ENCODE assay signal across 8 cellular contexts in the genomic region with DNA sequence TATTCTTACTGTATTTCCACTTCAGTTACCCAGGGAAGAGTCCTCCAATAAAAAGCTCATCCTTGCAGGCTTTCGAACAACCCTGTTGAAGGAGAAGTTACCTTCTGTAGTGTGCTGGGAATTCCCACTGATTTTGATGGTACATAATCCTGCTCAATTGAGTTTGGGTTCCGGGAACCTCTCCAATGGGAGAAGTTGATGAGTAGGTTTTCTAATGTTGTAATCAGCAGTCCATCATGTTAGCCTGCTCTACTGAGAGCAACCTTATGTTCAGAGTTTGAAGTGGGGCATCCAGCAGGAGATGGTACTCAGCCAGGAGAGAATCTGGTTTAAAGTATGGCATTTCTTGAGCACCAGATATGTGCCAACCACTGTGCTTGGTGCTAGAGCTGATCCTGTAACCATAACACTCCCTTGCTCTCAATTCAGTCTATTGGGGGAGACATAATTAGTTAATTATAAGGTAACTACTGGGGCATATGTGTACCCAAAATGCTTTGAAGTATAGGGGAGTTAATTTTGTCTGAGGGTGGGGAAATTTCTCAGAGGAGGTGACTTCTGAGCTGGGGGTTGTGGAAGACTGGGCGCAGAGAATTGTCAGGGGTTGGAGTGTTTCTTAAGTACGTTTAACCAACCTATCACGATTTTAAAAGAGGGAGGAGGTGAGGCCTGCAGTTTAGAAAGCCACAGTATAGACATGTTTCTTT. TPM values are rescaled to one million over a fixed set of nuclear protein-coding genes. Genes with fewer than 3 reads are reported as not detected.
DNase-seq lines count a peak whose midpoint lies in the region; ATAC-seq and TF ChIP-seq lines count a peak whose summit lies in the region.

No MANE protein-coding gene starts in this region.

- H3K4me1 ChIP-seq in ACC112 (ENCODE audit: control insufficient read depth, insufficient read depth, low read length, unreplicated experiment) (peaks cover 40% of the 10 kb centered on the region), HCT116 (ENCODE audit: control insufficient read depth in 1 of 2, insufficient read depth in 2 of 2, low read length in 2 of 2) (peaks cover 28 to 47% of the 10 kb centered on the region in 2 experiments)

- POLR2A ChIA-PET in HCT116 (lab: Charles Lee): interaction anchor here (1.2 to 2.7 kb wide), 3 partner anchors 22 to 42 kb away, joined by 3 to 7 read pairs (median 6); no protein-coding TSS in a partner anchor

- no peaks in the 10 kb centered on the region for H3K27me3 Mint-ChIP-seq in mesothelial cell of epicardium (ENCODE audit: low read depth)

- H3K9me3 ChIP-seq in HCT116 (ENCODE audit: control insufficient read depth in 1 of 2, insufficient read depth in 1 of 2, low read depth in 1 of 2, low read length in 2 of 2): no peaks in the 10 kb centered on the region

- TF ChIP-seq RAD21 in HCT116 (IDR thresholded peaks at IDR 0.05; ENCODE audit: low read depth): no peak

- peak overlapping the region; percentile 83 for H3K27ac ChIP-seq in ACC112 (ENCODE audit: low read depth, low read length)
- H3K27ac ChIP-seq in HCT116 (ENCODE audit: low read depth, low read length): no peak overlapping the region

- H3K27me3 ChIP-seq in ACC112 (ENCODE audit: insufficient read depth, low read length) (no peaks in the 10 kb centered on the region), HCT116 (ENCODE audit: insufficient read depth, low read length) (no peaks in the 10 kb centered on the region)

- H2AFZ ChIP-seq in ACC112 (ENCODE audit: low read length, unreplicated experiment): no peak overlapping the region
- no peak overlapping the region for H2AFZ ChIP-seq in HCT116 (ENCODE audit: low read depth, low read length, poor library complexity, severe bottlenecking)

- no TSS peak for BruUV-seq in HCT116 (replicated peaks; lab: Mats Ljungman, UMichigan)

- H3K4me1 Mint-ChIP-seq in mesothelial cell of epicardium: peaks cover 63% of the 10 kb centered on the region

- H3K4me3 ChIP-seq in ACC112 (ENCODE audit: low read depth, low read length): peak overlapping the region; percentile 94
- H3K4me3 ChIP-seq in HCT116 (replicated peaks in 1 of 2; ENCODE audit: low read depth in 1 of 2, low read length in 2 of 2): peak overlapping the region; percentile 79 to 86

- no peaks in the 10 kb centered on the region for H3K9me2 ChIP-seq in HCT116 (ENCODE audit: insufficient read depth)

- no peaks in the 10 kb centered on the region for H3K9me3 Mint-ChIP-seq in mesothelial cell of epicardium

- TF ChIP-seq POLR2A in HCT116 (IDR thresholded peaks at IDR 0.05; ENCODE audit: borderline replicate concordance, extremely low read depth, insufficient read depth, insufficient read length): no peak

- CTCF ChIA-PET in HCT116 (lab: Charles Lee): interaction anchor here (1.1 kb wide), 1 partner anchor 40 kb away, joined by 3 read pairs; no protein-coding TSS in a partner anchor

- no peak for ATAC-seq in HCT116
- ATAC-seq in GM19463 (IDR thresholded peaks at IDR 0.05; ENCODE audit: unreplicated experiment): no peak
- no peak for ATAC-seq in HG02852 (IDR thresholded peaks at IDR 0.05; ENCODE audit: unreplicated experiment)

- H3K79me2 ChIP-seq in ACC112 (ENCODE audit: control insufficient read depth, insufficient read depth, low read length, unreplicated experiment) (peaks cover 71% of the 10 kb centered on the region), HCT116 (ENCODE audit: insufficient read depth, low read length) (peaks cover 71% of the 10 kb centered on the region)

- DNase-seq in HCT116 (ENCODE audit: low read depth, low spot score): no peak
- peak; percentile 46 for DNase-seq in astrocyte of the hippocampus (ENCODE audit: low read depth, low spot score)
- DNase-seq in mesothelial cell of epicardium (ENCODE audit: low spot score in 2 of 2, unreplicated experiment in 2 of 2): no peak
- no peak for DNase-seq in NCI-H1092 treated with DMSO at 0.1 percent for 48 hours (lab: John Stamatoyannopoulos, UW)
- DNase-seq in UCSD-AML1 (lab: John Stamatoyannopoulos, UW; ENCODE audit: unreplicated experiment): no peak

- peak overlapping the region; percentile 87 for H3K9ac ChIP-seq in HCT116 (ENCODE audit: low read length)

- peak overlapping the region; percentile 81 for H3K4me2 ChIP-seq in HCT116 (ENCODE audit: low read length)

- H3K36me3 ChIP-seq in ACC112 (ENCODE audit: insufficient read depth, low read length): peaks cover 18% of the 10 kb centered on the region
- peaks cover 17 to 36% of the 10 kb centered on the region in 2 experiments; a peak in 3 of 4 replicates for H3K36me3 ChIP-seq in HCT116 (ENCODE audit: control insufficient read depth in 1 of 2, insufficient read depth in 2 of 2, low read length in 2 of 2)

- no peaks in the 10 kb centered on the region for H3K36me3 Mint-ChIP-seq in mesothelial cell of epicardium

- H3K4me3 Mint-ChIP-seq in mesothelial cell of epicardium: peak overlapping the region; percentile 80

- peaks cover 41% of the 10 kb centered on the region; the same call in 1 of the 2 replicates for H4K20me1 ChIP-seq in HCT116 (ENCODE audit: insufficient read depth)

- RAD21 ChIA-PET in HCT116 (lab: Charles Lee; ENCODE audit: low non-redundant PET in 1 of 2, low total read pairs in 2 of 2, uncharacterized antibody in 2 of 2, unreplicated experiment in 2 of 2): no interaction called here

- H3K27ac Mint-ChIP-seq in mesothelial cell of epicardium: peak overlapping the region; percentile 95

- TF ChIP-seq CTCF in HCT116 (IDR thresholded peaks at IDR 0.05 in 2 of 3, conservative IDR thresholded peaks at IDR 0.05 in 1 of 3; ENCODE audit: borderline replicate concordance in 1 of 3, insufficient read depth in 1 of 3, low read depth in 2 of 3, low read length in 2 of 3) (no peak), mesothelial cell of epicardium (IDR thresholded peaks at IDR 0.05; ENCODE audit: unreplicated experiment) (no peak)

- intact Hi-C loops in HCT116 (cut with micrococcal nuclease): no loop called here

TF ChIP-seq in HCT116, 20 proteins besides CTCF, POLR2A, EP300 and RAD21:
- TF ChIP-seq SP1 (IDR thresholded peaks at IDR 0.05; ENCODE audit: low read depth): no peak
- TF ChIP-seq EZH2phosphoT487 (IDR thresholded peaks at IDR 0.05; ENCODE audit: borderline replicate concordance): no peak
- TF ChIP-seq JUND (IDR thresholded peaks at IDR 0.05): no peak
- TF ChIP-seq, protein P1, sequence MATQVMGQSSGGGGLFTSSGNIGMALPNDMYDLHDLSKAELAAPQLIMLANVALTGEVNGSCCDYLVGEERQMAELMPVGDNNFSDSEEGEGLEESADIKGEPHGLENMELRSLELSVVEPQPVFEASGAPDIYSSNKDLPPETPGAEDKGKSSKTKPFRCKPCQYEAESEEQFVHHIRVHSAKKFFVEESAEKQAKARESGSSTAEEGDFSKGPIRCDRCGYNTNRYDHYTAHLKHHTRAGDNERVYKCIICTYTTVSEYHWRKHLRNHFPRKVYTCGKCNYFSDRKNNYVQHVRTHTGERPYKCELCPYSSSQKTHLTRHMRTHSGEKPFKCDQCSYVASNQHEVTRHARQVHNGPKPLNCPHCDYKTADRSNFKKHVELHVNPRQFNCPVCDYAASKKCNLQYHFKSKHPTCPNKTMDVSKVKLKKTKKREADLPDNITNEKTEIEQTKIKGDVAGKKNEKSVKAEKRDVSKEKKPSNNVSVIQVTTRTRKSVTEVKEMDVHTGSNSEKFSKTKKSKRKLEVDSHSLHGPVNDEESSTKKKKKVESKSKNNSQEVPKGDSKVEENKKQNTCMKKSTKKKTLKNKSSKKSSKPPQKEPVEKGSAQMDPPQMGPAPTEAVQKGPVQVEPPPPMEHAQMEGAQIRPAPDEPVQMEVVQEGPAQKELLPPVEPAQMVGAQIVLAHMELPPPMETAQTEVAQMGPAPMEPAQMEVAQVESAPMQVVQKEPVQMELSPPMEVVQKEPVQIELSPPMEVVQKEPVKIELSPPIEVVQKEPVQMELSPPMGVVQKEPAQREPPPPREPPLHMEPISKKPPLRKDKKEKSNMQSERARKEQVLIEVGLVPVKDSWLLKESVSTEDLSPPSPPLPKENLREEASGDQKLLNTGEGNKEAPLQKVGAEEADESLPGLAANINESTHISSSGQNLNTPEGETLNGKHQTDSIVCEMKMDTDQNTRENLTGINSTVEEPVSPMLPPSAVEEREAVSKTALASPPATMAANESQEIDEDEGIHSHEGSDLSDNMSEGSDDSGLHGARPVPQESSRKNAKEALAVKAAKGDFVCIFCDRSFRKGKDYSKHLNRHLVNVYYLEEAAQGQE (IDR thresholded peaks at IDR 0.05; ENCODE audit: low read depth): no peak
- TF ChIP-seq, protein P2, sequence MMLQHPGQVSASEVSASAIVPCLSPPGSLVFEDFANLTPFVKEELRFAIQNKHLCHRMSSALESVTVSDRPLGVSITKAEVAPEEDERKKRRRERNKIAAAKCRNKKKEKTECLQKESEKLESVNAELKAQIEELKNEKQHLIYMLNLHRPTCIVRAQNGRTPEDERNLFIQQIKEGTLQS (IDR thresholded peaks at IDR 0.05): no peak
- no peak for TF ChIP-seq EGR1 (IDR thresholded peaks at IDR 0.05; ENCODE audit: low read depth)
- no peak for TF ChIP-seq SRF (IDR thresholded peaks at IDR 0.05; ENCODE audit: low read depth)
- no peak for TF ChIP-seq CEBPB (IDR thresholded peaks at IDR 0.05; ENCODE audit: low read depth)
- no peak for TF ChIP-seq TCF7L2 (IDR thresholded peaks at IDR 0.05; ENCODE audit: borderline replicate concordance, extremely low read depth, insufficient read depth, insufficient read length)
- TF ChIP-seq, protein P3, sequence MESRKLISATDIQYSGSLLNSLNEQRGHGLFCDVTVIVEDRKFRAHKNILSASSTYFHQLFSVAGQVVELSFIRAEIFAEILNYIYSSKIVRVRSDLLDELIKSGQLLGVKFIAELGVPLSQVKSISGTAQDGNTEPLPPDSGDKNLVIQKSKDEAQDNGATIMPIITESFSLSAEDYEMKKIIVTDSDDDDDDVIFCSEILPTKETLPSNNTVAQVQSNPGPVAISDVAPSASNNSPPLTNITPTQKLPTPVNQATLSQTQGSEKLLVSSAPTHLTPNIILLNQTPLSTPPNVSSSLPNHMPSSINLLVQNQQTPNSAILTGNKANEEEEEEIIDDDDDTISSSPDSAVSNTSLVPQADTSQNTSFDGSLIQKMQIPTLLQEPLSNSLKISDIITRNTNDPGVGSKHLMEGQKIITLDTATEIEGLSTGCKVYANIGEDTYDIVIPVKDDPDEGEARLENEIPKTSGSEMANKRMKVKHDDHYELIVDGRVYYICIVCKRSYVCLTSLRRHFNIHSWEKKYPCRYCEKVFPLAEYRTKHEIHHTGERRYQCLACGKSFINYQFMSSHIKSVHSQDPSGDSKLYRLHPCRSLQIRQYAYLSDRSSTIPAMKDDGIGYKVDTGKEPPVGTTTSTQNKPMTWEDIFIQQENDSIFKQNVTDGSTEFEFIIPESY (IDR thresholded peaks at IDR 0.05; ENCODE audit: extremely low read depth, insufficient replicate concordance, low read length): no peak

RNA-seq across cellular contexts. Expression of a gene that starts 2.1 kb away (rescaled TPM):
- total RNA-seq in HCT116 (2021; ENCODE audit: unreplicated experiment) (190 TPM), mesothelial cell of epicardium (76.0 to 78.6 TPM (median 76.7 TPM) in 3 replicates)
- 78.3 and 101 TPM in 2 replicates for polyA plus RNA-seq in HCT116 (2012)
